ENCODE assay signal across 31 cellular contexts in the genomic region with DNA sequence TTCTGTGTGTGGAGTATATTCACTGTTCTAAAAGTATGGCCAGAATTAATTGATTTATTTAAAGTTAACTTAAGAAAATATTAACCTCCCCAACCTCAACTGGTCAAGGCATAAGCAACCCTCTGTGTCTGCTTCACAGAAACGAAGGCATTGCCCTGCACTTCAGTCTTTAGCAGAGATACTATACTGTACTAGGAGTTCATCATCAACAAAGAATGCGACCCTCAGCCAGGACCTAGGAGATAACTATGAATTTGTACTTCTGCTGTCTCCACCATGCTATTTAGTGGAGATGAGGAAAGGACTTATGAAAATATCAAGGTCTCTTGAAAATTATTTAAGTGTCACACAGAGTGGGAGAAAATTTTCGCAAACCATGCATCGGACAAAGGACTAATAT. TPM values are rescaled to one million over a fixed set of nuclear protein-coding genes. Genes with fewer than 3 reads are reported as not detected.
"Had no signal": no experiment of that assay in that cellular context is flagged by ENCODE, and none has a peak within 500 bp of the region (broad histone marks: within the 10 kb centered on the region; RNA-seq: fewer than 3 reads in every experiment).

No MANE protein-coding gene starts in this region.

- H3K36me3 ChIP-seq: ascending aorta, SJSA1 had no signal

- H3K4me3 ChIP-seq: ascending aorta, body of pancreas, SJSA1 had no signal

- H3K27me3 ChIP-seq: ascending aorta, body of pancreas, SJSA1 had no signal

- H3K4me1 ChIP-seq: ascending aorta, body of pancreas, SJSA1 had no signal

- H3K9me3 ChIP-seq: ascending aorta, body of pancreas, SJSA1 had no signal

- H3K27ac ChIP-seq: ascending aorta, body of pancreas, SJSA1 had no signal

- DNase-seq: activated CD4-positive, alpha-beta T cell treated with anti-CD3 and anti-CD28 coated beads, Interleukin-2, amount 10 ng/mL, durations not matched to agents 24 days and 14 days; activated CD4-positive, alpha-beta T cell treated with anti-CD3 and anti-CD28 coated beads, Interleukin-2, amount 50 U/mL, for 4 hours; activated CD8-positive, alpha-beta T cell treated with anti-CD3 and anti-CD28 coated beads for 36 hours; activated effector memory CD4-positive, alpha-beta T cell treated with anti-CD3 and anti-CD28 coated beads, Interleukin-2, amount 50 U/mL, for 16 hours; activated naive CD4-positive, alpha-beta T cell; activated naive CD4-positive, alpha-beta T cell treated with anti-CD3 and anti-CD28 coated beads, Interleukin-2, amount 50 U/mL, for 16 hours; activated naive CD8-positive, alpha-beta T cell treated with anti-CD3 and anti-CD28 coated beads for 36 hours; activated T-cell treated with anti-CD3 and anti-CD28 coated beads, Interleukin-2, amount 50 U/mL, for 1 hour; activated T-cell treated with anti-CD3 and anti-CD28 coated beads, Interleukin-2, amount 50 U/mL, for 72 hours; amygdala; body of pancreas; caudate nucleus; cerebellar nuclear complex; Karpas-422; KBM-7; NCI-H1105 treated with DMSO at 0.1 percent for 48 hours; NCI-H1436; NCI-H1694; NCI-H1930; NCI-H2081 treated with DMSO at 0.1 percent for 48 hours; NCI-H345; NCI-H524 treated with DMSO at 0.1 percent for 48 hours; SHP77 treated with DMSO at 0.1 percent for 48 hours; T1000 had no signal

RNA-seq across cellular contexts. Expression of gene SEMA3D, which starts 35.7 kb away (rescaled TPM):
- total RNA-seq: activated CD8-positive, alpha-beta memory T cell treated with anti-CD3 and anti-CD28 coated beads for 36 hours; activated CD8-positive, alpha-beta T cell treated with anti-CD3 and anti-CD28 coated beads for 36 hours; activated naive CD8-positive, alpha-beta T cell treated with anti-CD3 and anti-CD28 coated beads for 36 hours; activated T-helper 17 cell treated with anti-CD3 and anti-CD28 coated beads, Interleukin-2, amount 50 U/mL, for 72 hours; MCF 10A; T-helper 1 cell treated with Interleukin-12 subunit alpha and Interleukin-12 subunit beta and Interleukin-4 antibody, amounts not matched to agents 30 ng/mL and 1 ng/mL, for 36 hours; T-helper 2 cell treated with Interferon-gamma antibody and Interleukin-4, amounts not matched to agents 100 ng/mL and 5 ng/mL, for 36 hours had no signal
